ENCODE assay signal across 12 cellular contexts in the genomic region with DNA sequence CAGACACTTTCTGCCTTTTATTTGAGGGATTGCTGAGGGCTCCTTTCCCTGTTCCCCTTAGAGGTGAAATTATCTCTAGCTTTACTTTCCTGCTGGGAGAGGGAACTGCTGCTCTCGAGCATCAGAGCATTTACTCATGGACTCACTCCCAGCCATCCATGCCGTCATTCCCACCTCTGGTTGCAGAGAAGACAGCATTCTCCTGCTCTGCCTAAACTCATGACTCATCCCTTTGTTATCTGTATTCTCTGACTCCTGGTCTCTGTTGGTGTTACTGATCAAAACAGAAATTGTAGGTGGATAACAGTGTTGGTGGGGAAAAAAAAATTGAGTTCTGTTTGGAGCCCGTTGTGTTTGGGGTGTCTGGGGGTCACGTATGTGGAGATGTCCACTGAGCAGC.
DNase-seq lines count a peak whose midpoint lies in the region; ATAC-seq and TF ChIP-seq lines count a peak whose summit lies in the region.
"Had no signal": no experiment of that assay in that cellular context is flagged by ENCODE, and none has a peak within 500 bp of the region (broad histone marks: within the 10 kb centered on the region; RNA-seq: fewer than 3 reads in every experiment).

No MANE protein-coding gene starts in this region.

- no peak overlapping the region for H3K4me3 ChIP-seq in osteoblast (ENCODE audit: insufficient read depth, low read length)
- H3K4me3 ChIP-seq in left lung, result no peak overlapping the region
- H3K4me3 ChIP-seq: upper lobe of left lung had no signal

- H3K79me2 ChIP-seq in osteoblast (ENCODE audit: insufficient read depth, low read length), result no peaks in the 10 kb centered on the region

- peak overlapping the region; percentile 42 for H3K4me2 ChIP-seq in osteoblast (ENCODE audit: insufficient read depth, low read length)

- no peak overlapping the region for H2AFZ ChIP-seq in osteoblast (ENCODE audit: low read length)

- TF ChIP-seq CTCF in osteoblast (IDR thresholded peaks at IDR 0.05; ENCODE audit: extremely low read depth, low read depth, low read length) (no peak), left lung (IDR thresholded peaks at IDR 0.05) (no peak)

- no peaks in the 10 kb centered on the region for H3K27me3 ChIP-seq in osteoblast (ENCODE audit: insufficient read depth, low read length)
- peaks cover 0 to 7% of the 10 kb centered on the region in 2 donors for H3K27me3 ChIP-seq in left lung
- H3K27me3 ChIP-seq: upper lobe of left lung had no signal

- no peaks in the 10 kb centered on the region for H3K9me3 ChIP-seq in osteoblast (ENCODE audit: low read depth, low read length)
- no peaks in the 10 kb centered on the region for H3K9me3 ChIP-seq in left lung
- H3K9me3 ChIP-seq: upper lobe of left lung had no signal

- intact Hi-C loops in left lung (cut with DNase I) (no loop called here), posterior vena cava (cut with DNase I) (no loop called here)

- no peaks in the 10 kb centered on the region for H4K20me1 ChIP-seq in osteoblast (ENCODE audit: insufficient read depth, low read length)

- DNase-seq in GM04504 (ENCODE audit: low read depth) (peak; percentile 64), RPMI7951 (ENCODE audit: low read depth) (peak; percentile 94), epithelial cell of prostate (ENCODE audit: low read depth, low spot score) (no peak), osteoblast (ENCODE audit: insufficient read length, low spot score, missing footprints) (peak; percentile 69), left lung (no peak), posterior vena cava (ENCODE audit: low spot score) (no peak), T-helper 2 cell (no peak), mucosa of gallbladder (ENCODE audit: low spot score) (no peak)
- DNase-seq: activated naive CD8-positive, alpha-beta T cell treated with anti-CD3 and anti-CD28 coated beads, Interleukin-2, amount 50 U/mL, for 24 hours; MM.1S; NCI-H69; upper lobe of left lung had no signal

- no peak for ATAC-seq in left lung
- ATAC-seq: activated naive CD8-positive, alpha-beta T cell treated with anti-CD3 and anti-CD28 coated beads, Interleukin-2, amount 50 U/mL, for 24 hours had no signal

- H3K4me1 ChIP-seq in osteoblast (ENCODE audit: insufficient read depth, low read length) (peaks cover 11% of the 10 kb centered on the region), left lung (no peaks in the 10 kb centered on the region)
- H3K4me1 ChIP-seq: upper lobe of left lung had no signal

- H3K36me3 ChIP-seq in osteoblast (ENCODE audit: insufficient read depth, low read length) (no peaks in the 10 kb centered on the region), left lung (no peaks in the 10 kb centered on the region)
- H3K36me3 ChIP-seq: upper lobe of left lung had no signal

- H3K27ac ChIP-seq in epithelial cell of prostate, result peak overlapping the region; percentile 9
- H3K27ac ChIP-seq in osteoblast (ENCODE audit: low read depth, low read length), result peak overlapping the region; percentile 61
- H3K27ac ChIP-seq in left lung, result no peak overlapping the region
- H3K27ac ChIP-seq: upper lobe of left lung had no signal

Comparison
In these comparisons a context has a peak if more than half of its experiments do, and no peak if none do; other contexts are left out.
1. DNase-seq: peak in GM04504 (single experiment), RPMI7951 (single experiment) and osteoblast (single experiment); none in epithelial cell of prostate (single experiment), left lung (0 of 2), posterior vena cava (single experiment), T-helper 2 cell (0 of 5) and mucosa of gallbladder (single experiment).
2. H3K27ac ChIP-seq: peak in epithelial cell of prostate (single experiment) and osteoblast (single experiment); none in left lung (0 of 2).